Comparison of ENCODE assay signal across 9 cellular contexts in genomic region chr15:86624261-86625036, GRCh38.
DNase-seq lines count a peak whose midpoint lies in the region; ATAC-seq and TF ChIP-seq lines count a peak whose summit lies in the region.
"Had no signal": no experiment of that assay in that cellular context is flagged by ENCODE, and none has a peak within 500 bp of the region (broad histone marks: within the 10 kb centered on the region; RNA-seq: fewer than 3 reads in every experiment).

No MANE protein-coding gene starts in this region.

- H3K4me3 ChIP-seq in coronary artery (no peak overlapping the region), lower lobe of right lung (no peak overlapping the region)
- H3K4me3 ChIP-seq: SK-N-MC had no signal

- H3K4me1 ChIP-seq in lower lobe of right lung = no peaks in the 10 kb centered on the region

- ATAC-seq in GM19035 (IDR thresholded peaks at IDR 0.05; ENCODE audit: unreplicated experiment) = peak; percentile 63
- ATAC-seq in lower lobe of right lung = peak; percentile 73 to 83
- no peak for ATAC-seq in HG03280 (IDR thresholded peaks at IDR 0.05; ENCODE audit: unreplicated experiment)

- DNase-seq in NCI-H146 (lab: John Stamatoyannopoulos, UW) (peak; percentile 94), coronary artery (ENCODE audit: low spot score) (peak; percentile 73), lower lobe of right lung (peak; percentile 45), NCI-H128 (lab: John Stamatoyannopoulos, UW; ENCODE audit: unreplicated experiment) (no peak)
- DNase-seq in activated CD4-positive, alpha-beta T cell treated with anti-CD3 and anti-CD28 coated beads for 48 hours = peak; percentile 92
- peak; percentile 41 for DNase-seq in stimulated activated CD8-positive, alpha-beta memory T cell treated with anti-CD3 and anti-CD28 coated beads, Interleukin-15, amount 100 ng/mL, for 24 hours (ENCODE audit: low read depth)

- H3K36me3 ChIP-seq in lower lobe of right lung = no peaks in the 10 kb centered on the region

- no peak for TF ChIP-seq CTCF in coronary artery (IDR thresholded peaks at IDR 0.05)
- peak; percentile 31 for TF ChIP-seq CTCF in lower lobe of right lung (IDR thresholded peaks at IDR 0.05)

- no peaks in the 10 kb centered on the region for H3K9me3 ChIP-seq in lower lobe of right lung

- intact Hi-C loops in lower lobe of right lung (cut with DNase I) = no loop called here

- H3K27ac ChIP-seq in coronary artery (no peak overlapping the region), lower lobe of right lung (no peak overlapping the region)
- H3K27ac ChIP-seq: SK-N-MC had no signal

- H3K27me3 ChIP-seq in lower lobe of right lung (ENCODE audit: low read depth) = no peaks in the 10 kb centered on the region
